In genomic region chr17:63695889-63696288, GRCh38 we compare ENCODE assay signal across 11 cellular contexts. TPM values are rescaled to one million over a fixed set of nuclear protein-coding genes. Genes with fewer than 3 reads are reported as not detected.
DNase-seq lines count a peak whose midpoint lies in the region; ATAC-seq, FAIRE-seq and TF ChIP-seq lines count a peak whose summit lies in the region.
"Had no signal": no experiment of that assay in that cellular context is flagged by ENCODE, and none has a peak within 500 bp of the region (broad histone marks: within the 10 kb centered on the region; RNA-seq: fewer than 3 reads in every experiment).

No MANE protein-coding gene starts in this region.

- in situ Hi-C loops in HepG2 (cut with HindIII; ENCODE audit: extremely low pct_ligation_motif_present, low pct_unique_long_range_greater_than_20kb), result loop anchor here (10.0 kb wide), 1 partner anchor 271 kb away; no protein-coding TSS in a partner anchor

- peaks cover 18% of the 10 kb centered on the region for H3K4me1 ChIP-seq in HepG2 (ENCODE audit: insufficient read depth, low read length)
- peaks cover 0 to 18% (median 8%) of the 10 kb centered on the region in 4 donors for H3K4me1 ChIP-seq in right lobe of liver
- H3K4me1 ChIP-seq in endodermal cell (ENCODE audit: control insufficient read depth, insufficient read depth, low read length), result peaks cover 9% of the 10 kb centered on the region

- H3K36me3 ChIP-seq in HepG2 (replicated peaks in 1 of 2; ENCODE audit: control insufficient read depth in 1 of 2, insufficient read depth in 2 of 2, low read length in 2 of 2), result peaks cover 13 to 21% of the 10 kb centered on the region in 2 experiments
- H3K36me3 ChIP-seq in right lobe of liver, result peaks cover 0 to 28% (median 10%) of the 10 kb centered on the region in 4 donors
- peaks cover 40% of the 10 kb centered on the region for H3K36me3 ChIP-seq in endodermal cell (ENCODE audit: control insufficient read depth, insufficient read depth, low read length)

- no peak for ATAC-seq in HepG2
- no peak for ATAC-seq in right lobe of liver
- no peak for ATAC-seq in WTC11
- no peak for ATAC-seq in GM18511 (IDR thresholded peaks at IDR 0.05; ENCODE audit: unreplicated experiment)

- 0 out of 2 replicates have a peak overlapping the region, but pooled peaks have one; percentile 63 for H3K27ac Mint-ChIP-seq in WTC11
- no peak overlapping the region for H3K27ac Mint-ChIP-seq in endodermal cell
- H3K27ac Mint-ChIP-seq in type B pancreatic cell, result peak overlapping the region; percentile 63

- no peaks in the 10 kb centered on the region for H3K9me3 Mint-ChIP-seq in WTC11
- H3K9me3 Mint-ChIP-seq in endodermal cell, result no peaks in the 10 kb centered on the region
- no peaks in the 10 kb centered on the region for H3K9me3 Mint-ChIP-seq in type B pancreatic cell

- H3K4me3 Mint-ChIP-seq in WTC11, result no peak overlapping the region
- no peak overlapping the region for H3K4me3 Mint-ChIP-seq in endodermal cell
- H3K4me3 Mint-ChIP-seq in type B pancreatic cell, result no peak overlapping the region

- no peak for TF ChIP-seq EP300 in HepG2 (IDR thresholded peaks at IDR 0.05; ENCODE audit: low read depth in 2 of 2, low read length in 2 of 2)
- no peak for TF ChIP-seq EP300 in HepG2 (CRISPR knock-in tag; IDR thresholded peaks at IDR 0.05; ENCODE audit: borderline replicate concordance)

- FAIRE-seq in HepG2 (lab: Jason Lieb, UNC) (no peak), D721Med (lab: Jason Lieb, UNC) (no peak)
- FAIRE-seq: keratinocyte had no signal

- BruUV-seq in HepG2 (replicated peaks; lab: Mats Ljungman, UMichigan), result no TSS peak

- H3K36me3 Mint-ChIP-seq in WTC11 (peaks cover 7% of the 10 kb centered on the region; the same call in 1 of the 2 replicates), endodermal cell (ENCODE audit: low read depth) (peaks cover 15% of the 10 kb centered on the region), type B pancreatic cell (peaks cover 4% of the 10 kb centered on the region)

- WGBS in HepG2 (ENCODE audit: low lambda C conversion rate), result 93% methylated on average over 6 of the region's 6 CpGs
- 75% methylated on average over 4 of the region's 6 CpGs for WGBS in right lobe of liver (ENCODE audit: insufficient coverage, low coverage, low lambda C conversion rate, missing lambda C conversion rate)
- 92 to 96% methylated on average over 4 to 6 of the region's 6 CpGs for WGBS in endodermal cell (ENCODE audit: insufficient coverage in 1 of 2, insufficient read length in 1 of 2), 2 experiments

- TF ChIP-seq CTCF in HepG2 (CRISPR knock-in tag; IDR thresholded peaks at IDR 0.05), result no peak
- no peak for TF ChIP-seq CTCF in right lobe of liver (IDR thresholded peaks at IDR 0.05)
- no peak for TF ChIP-seq CTCF in WTC11 (IDR thresholded peaks at IDR 0.05)
- no peak for TF ChIP-seq CTCF in endodermal cell (conservative IDR thresholded peaks at IDR 0.05)
- no peak for TF ChIP-seq CTCF in type B pancreatic cell (conservative IDR thresholded peaks at IDR 0.05)
- no peak for TF ChIP-seq CTCF in D721Med (IDR thresholded peaks at IDR 0.05; ENCODE audit: insufficient read depth, missing control alignments)

- H3K9ac ChIP-seq in HepG2 (ENCODE audit: insufficient read depth, low read depth, low read length) (no peak overlapping the region), endodermal cell (ENCODE audit: extremely low read depth, low read length, poor library complexity, severe bottlenecking) (no peak overlapping the region)
- H3K9ac ChIP-seq: KMS-11 had no signal

- H3K27me3 ChIP-seq in HepG2 (ENCODE audit: control insufficient read depth in 1 of 2, insufficient read depth in 2 of 2, low read length in 2 of 2) (no peaks in the 10 kb centered on the region), right lobe of liver (no peaks in the 10 kb centered on the region), endodermal cell (ENCODE audit: control insufficient read depth, insufficient read depth, low read length, poor library complexity, severe bottlenecking) (no peaks in the 10 kb centered on the region)

- CTCF ChIA-PET in HepG2 (lab: Yijun Ruan, JAX; ENCODE audit: low intra/inter-chr PET ratio, low total read pairs) (interaction anchor here (1.3 kb wide), 1 partner anchor 271 kb away, joined by 9 read pairs; no protein-coding TSS in a partner anchor), WTC11 (lab: Charles Lee) (interaction anchor here (0.6 to 2.6 kb wide), 13 partner anchors 8 to 271 kb away, joined by 3 to 19 read pairs (median 5); partner anchors contain the start of gene MAP3K3)

- no peak for TF ChIP-seq RAD21 in HepG2 (CRISPR knock-in tag; IDR thresholded peaks at IDR 0.05)

- H4K20me1 ChIP-seq in HepG2 (ENCODE audit: insufficient read depth, low read length), result no peaks in the 10 kb centered on the region

- H3K79me2 ChIP-seq in HepG2 (ENCODE audit: insufficient read depth, low read length), result no peaks in the 10 kb centered on the region

- H2AFZ ChIP-seq in HepG2 (ENCODE audit: low read length), result no peak overlapping the region

- intact Hi-C loops in HepG2 (cut with micrococcal nuclease; ENCODE audit: unreplicated experiment) (loop anchor here (5.0 kb wide), 1 partner anchor 274 kb away; no protein-coding TSS in a partner anchor), right lobe of liver (cut with DNase I) (loop anchor here in 1 of 2 donors (10.0 kb wide), 1 partner anchor 61 kb away; no protein-coding TSS in a partner anchor)

- TF ChIP-seq POLR2A in HepG2 (IDR thresholded peaks at IDR 0.05; ENCODE audit: insufficient read depth in 1 of 2, low read depth in 2 of 2, low read length in 2 of 2), result no peak
- no peak for TF ChIP-seq POLR2A in right lobe of liver (IDR thresholded peaks at IDR 0.05)

- H3K4me3 ChIP-seq in HepG2 (replicated peaks in 1 of 3; ENCODE audit: insufficient read depth in 1 of 3, low read depth in 2 of 3, low read length in 3 of 3) (no peak overlapping the region), right lobe of liver (no peak overlapping the region), endodermal cell (ENCODE audit: low read length) (no peak overlapping the region)

- H3K9me3 ChIP-seq in HepG2 (ENCODE audit: low read length) (no peaks in the 10 kb centered on the region), right lobe of liver (no peaks in the 10 kb centered on the region), endodermal cell (ENCODE audit: control insufficient read depth, low read length) (no peaks in the 10 kb centered on the region)

- no peak overlapping the region for H3K4me2 ChIP-seq in HepG2 (ENCODE audit: low read depth, low read length)
- H3K4me2 ChIP-seq: KMS-11 had no signal

- H3K4me1 Mint-ChIP-seq in WTC11 (peaks cover 33% of the 10 kb centered on the region), endodermal cell (peaks cover 6% of the 10 kb centered on the region), type B pancreatic cell (ENCODE audit: unreplicated experiment) (no peaks in the 10 kb centered on the region)

- DNase-seq in HepG2 (ENCODE audit: low spot score) (no peak), right lobe of liver (no peak), WTC11 (ENCODE audit: low spot score) (no peak), endodermal cell (peak; percentile 56), type B pancreatic cell (ENCODE audit: extremely low spot score, unreplicated experiment) (no peak), D721Med (ENCODE audit: insufficient read length, low spot score) (no peak), iPS-NIHi7 (ENCODE audit: extremely low spot score) (no peak)
- DNase-seq: NCI-H524 treated with DMSO at 0.1 percent for 48 hours had no signal

- H3K27me3 Mint-ChIP-seq in WTC11 (ENCODE audit: low read depth), result no peaks in the 10 kb centered on the region
- H3K27me3 Mint-ChIP-seq in endodermal cell (ENCODE audit: insufficient read depth), result no peaks in the 10 kb centered on the region
- H3K27me3 Mint-ChIP-seq in type B pancreatic cell, result no peaks in the 10 kb centered on the region

- no peak overlapping the region for H3K27ac ChIP-seq in HepG2 (ENCODE audit: extremely low read length, insufficient read depth, low read length)
- H3K27ac ChIP-seq in right lobe of liver, result no peak overlapping the region
- no peak overlapping the region for H3K27ac ChIP-seq in endodermal cell (ENCODE audit: low read depth, low read length)
- H3K27ac ChIP-seq: KMS-11 had no signal

- POLR2A ChIA-PET in HepG2 (lab: Yijun Ruan, JAX) (no interaction called here), WTC11 (lab: Charles Lee) (no interaction called here)

RNA-seq across cellular contexts. Expression of gene LIMD2, which starts 4.0 kb away (rescaled TPM):
- total RNA-seq in HepG2 (2016; rRNA removed; fragmentation: Illumina TruSeq; extraction: Trizol) (6.9 and 9.0 TPM in 2 replicates), right lobe of liver (1 to 10 TPM; 2.8 to 9.4 (median 5.2) TPM), WTC11 (2021) (83.4 to 91.8 TPM (median 88.4 TPM) in 3 replicates), endodermal cell (100 to 1,000 TPM in 1 of 2 donors, 10 to 100 TPM in 1; 97.5 to 111 TPM), type B pancreatic cell (ENCODE audit: low replicate concordance) (16.1 and 65.1 TPM in 2 replicates)
- total RNA-seq in HepG2 (2016; cell fraction: cytosol; rRNA removed; fragmentation: Illumina TruSeq; extraction: Trizol; ENCODE audit: low read depth), result 3.5 and 4.3 TPM in 2 replicates
- total RNA-seq in HepG2 (2016; cell fraction: insoluble cytoplasmic fraction; rRNA removed; fragmentation: Illumina TruSeq; extraction: Trizol), result 8.0 and 9.0 TPM in 2 replicates
- 9.1 and 11.6 TPM in 2 replicates for total RNA-seq in HepG2 (2016; cell fraction: membrane; rRNA removed; fragmentation: Illumina TruSeq; extraction: Trizol)
- 5.6 and 5.8 TPM in 2 replicates for total RNA-seq in HepG2 (2016; cell fraction: nucleus; rRNA removed; fragmentation: Illumina TruSeq; extraction: Trizol)
- polyA plus RNA-seq in HepG2 (2011; rRNA removed), result 20.8 and 26.5 TPM in 2 replicates
- polyA plus RNA-seq in HepG2 (2011; cell fraction: cytosol; rRNA removed), result 11.9 and 19.1 TPM in 2 replicates
- 75.1 and 81.6 TPM in 2 replicates for polyA plus RNA-seq in HepG2 (2011; cell fraction: nucleus; rRNA removed)
- 6.8 and 10.0 TPM in 2 replicates for polyA plus RNA-seq in HepG2 (2012)
- 13.2 and 16.2 TPM in 2 replicates for polyA plus RNA-seq in HepG2 (2016; cell fraction: cytosol; fragmentation: Illumina TruSeq; extraction: Trizol; ENCODE audit: low read depth)
- polyA plus RNA-seq in HepG2 (2016; cell fraction: insoluble cytoplasmic fraction; fragmentation: Illumina TruSeq; extraction: Trizol; ENCODE audit: low read depth), result 12.4 and 14.3 TPM in 2 replicates
- polyA plus RNA-seq in HepG2 (2016; cell fraction: membrane; fragmentation: Illumina TruSeq; extraction: Trizol; ENCODE audit: low read depth), result 16.0 and 17.0 TPM in 2 replicates
- polyA plus RNA-seq in HepG2 (2016; cell fraction: nucleus; fragmentation: Illumina TruSeq; extraction: Trizol; ENCODE audit: insufficient read depth, low read depth), result 17.5 and 21.1 TPM in 2 replicates
- polyA minus RNA-seq in HepG2 (2011; rRNA and poly(A)+ RNA removed; ENCODE audit: low replicate concordance), result 0.72 and 15.9 TPM in 2 replicates
- 7.5 and 9.1 TPM in 2 replicates for polyA minus RNA-seq in HepG2 (2011; cell fraction: cytosol; rRNA and poly(A)+ RNA removed)
- polyA minus RNA-seq in HepG2 (2011; cell fraction: nucleus; rRNA and poly(A)+ RNA removed), result 13.5 and 15.0 TPM in 2 replicates
- 119 TPM for polyA plus RNA-seq in endodermal cell (2013, experiment 1 of 2)
- 115 TPM for polyA plus RNA-seq in endodermal cell (2013, experiment 2 of 2)

RNA-seq across cellular contexts. Expression of gene STRADA, which starts 45.7 kb away (rescaled TPM):
- total RNA-seq in HepG2 (2016; rRNA removed; fragmentation: Illumina TruSeq; extraction: Trizol) (16.1 and 17.9 TPM in 2 replicates), right lobe of liver (10 to 100 TPM in 5 of 6 experiments, 1 to 10 TPM in 1; 8.4 to 15.1 (median 13.0) TPM), WTC11 (2021) (36.6 to 43.1 TPM (median 41.2 TPM) in 3 replicates), endodermal cell (10 to 100 TPM; 49.7 to 73.1 TPM), type B pancreatic cell (ENCODE audit: low replicate concordance) (26.5 and 43.9 TPM in 2 replicates)
- total RNA-seq in HepG2 (2016; cell fraction: cytosol; rRNA removed; fragmentation: Illumina TruSeq; extraction: Trizol; ENCODE audit: low read depth), result 3.7 and 4.0 TPM in 2 replicates
- 15.8 and 17.3 TPM in 2 replicates for total RNA-seq in HepG2 (2016; cell fraction: insoluble cytoplasmic fraction; rRNA removed; fragmentation: Illumina TruSeq; extraction: Trizol)
- total RNA-seq in HepG2 (2016; cell fraction: membrane; rRNA removed; fragmentation: Illumina TruSeq; extraction: Trizol), result 7.7 and 7.8 TPM in 2 replicates
- total RNA-seq in HepG2 (2016; cell fraction: nucleus; rRNA removed; fragmentation: Illumina TruSeq; extraction: Trizol), result 27.8 and 29.5 TPM in 2 replicates
- 17.3 and 17.6 TPM in 2 replicates for polyA plus RNA-seq in HepG2 (2011; rRNA removed)
- polyA plus RNA-seq in HepG2 (2011; cell fraction: cytosol; rRNA removed), result 7.0 and 7.6 TPM in 2 replicates
- polyA plus RNA-seq in HepG2 (2011; cell fraction: nucleus; rRNA removed), result 36.3 and 37.3 TPM in 2 replicates
- 10.9 and 13.7 TPM in 2 replicates for polyA plus RNA-seq in HepG2 (2012)
- 3.1 and 3.6 TPM in 2 replicates for polyA plus RNA-seq in HepG2 (2016; cell fraction: cytosol; fragmentation: Illumina TruSeq; extraction: Trizol; ENCODE audit: low read depth)
- 18.9 and 21.4 TPM in 2 replicates for polyA plus RNA-seq in HepG2 (2016; cell fraction: insoluble cytoplasmic fraction; fragmentation: Illumina TruSeq; extraction: Trizol; ENCODE audit: low read depth)
- polyA plus RNA-seq in HepG2 (2016; cell fraction: membrane; fragmentation: Illumina TruSeq; extraction: Trizol; ENCODE audit: low read depth), result 6.6 and 7.5 TPM in 2 replicates
- 51.3 and 56.2 TPM in 2 replicates for polyA plus RNA-seq in HepG2 (2016; cell fraction: nucleus; fragmentation: Illumina TruSeq; extraction: Trizol; ENCODE audit: insufficient read depth, low read depth)
- 15.1 and 16.7 TPM in 2 replicates for polyA minus RNA-seq in HepG2 (2011; rRNA and poly(A)+ RNA removed; ENCODE audit: low replicate concordance)
- polyA minus RNA-seq in HepG2 (2011; cell fraction: cytosol; rRNA and poly(A)+ RNA removed), result 4.1 and 4.2 TPM in 2 replicates
- 25.2 and 27.6 TPM in 2 replicates for polyA minus RNA-seq in HepG2 (2011; cell fraction: nucleus; rRNA and poly(A)+ RNA removed)
- polyA plus RNA-seq in endodermal cell (2013, experiment 1 of 2), result 50.3 TPM
- 48.4 TPM for polyA plus RNA-seq in endodermal cell (2013, experiment 2 of 2)
